ENCODE assay signal across 15 cellular contexts in the genomic region with DNA sequence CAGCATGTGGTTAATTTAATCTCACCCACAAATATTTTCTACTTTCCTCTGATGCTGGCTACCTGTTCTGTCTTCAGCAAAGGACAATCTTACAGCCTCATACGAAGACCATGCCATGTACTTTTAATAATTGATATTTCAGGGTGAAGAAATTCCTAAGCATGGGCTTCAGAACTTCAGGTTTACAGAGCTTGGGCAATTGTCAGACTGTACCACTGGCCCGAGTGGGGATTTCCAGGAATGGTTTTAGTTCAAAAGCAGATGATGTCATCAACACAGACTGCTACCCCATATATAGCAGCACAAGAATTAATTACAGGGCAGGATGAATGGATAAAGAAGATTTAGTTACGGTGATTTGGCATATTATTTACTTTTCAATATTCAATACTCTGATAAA.
DNase-seq lines count a peak whose midpoint lies in the region; ATAC-seq and TF ChIP-seq lines count a peak whose summit lies in the region.
"Had no signal": no experiment of that assay in that cellular context is flagged by ENCODE, and none has a peak within 500 bp of the region (broad histone marks: within the 10 kb centered on the region; RNA-seq: fewer than 3 reads in every experiment).

No MANE protein-coding gene starts in this region.

- DNase-seq in stimulated activated naive CD8-positive, alpha-beta T cell treated with anti-CD3 and anti-CD28 coated beads, Interleukin-15, amount 100 ng/mL, for 72 hours = no peak
- no peak for DNase-seq in stimulated activated naive CD8-positive, alpha-beta T cell treated with anti-CD3 and anti-CD28 coated beads, Interleukin-15, Interleukin-2, amounts not matched to agents 100 U/mL and 50 U/mL, for 24 hours
- no peak for DNase-seq in body of pancreas
- no peak for DNase-seq in activated CD8-positive, alpha-beta memory T cell treated with anti-CD3 and anti-CD28 coated beads, Interleukin-2, amount 50 U/mL, for 4 hours
- no peak for DNase-seq in nucleus accumbens (lab: John Stamatoyannopoulos, UW)
- DNase-seq in globus pallidus (ENCODE audit: low spot score) = no peak
- no peak for DNase-seq in BE2C
- DNase-seq: activated CD4-positive, CD25-positive, alpha-beta regulatory T cell; activated T-cell treated with anti-CD3 and anti-CD28 coated beads, Interleukin-2, amount 50 U/mL, for 1 hour; lower lobe of right lung; NCI-H82; ovary had no signal

- H3K4me1 Mint-ChIP-seq in stimulated activated naive CD8-positive, alpha-beta T cell treated with anti-CD3 and anti-CD28 coated beads, Interleukin-15, amount 100 ng/mL, for 72 hours = peaks cover 75% of the 10 kb centered on the region

- H3K4me1 ChIP-seq in body of pancreas (peaks cover 5% of the 10 kb centered on the region), BE2C (peaks cover 11% of the 10 kb centered on the region)

- no peak overlapping the region for H3K27ac ChIP-seq in body of pancreas
- H3K27ac ChIP-seq: hepatocyte, lower lobe of right lung, ovary, SJSA1 had no signal

- H3K36me3 ChIP-seq in body of pancreas (replicated peaks in 1 of 2; ENCODE audit: insufficient read depth in 1 of 2, low read depth in 2 of 2) (no peaks in the 10 kb centered on the region), BE2C (no peaks in the 10 kb centered on the region)
- H3K36me3 ChIP-seq: lower lobe of right lung, ovary, SJSA1 had no signal

- 67 to 80% methylated on average over 3 of the region's 3 CpGs for WGBS in body of pancreas, 2 donors

- H3K9me3 ChIP-seq in body of pancreas = no peaks in the 10 kb centered on the region
- H3K9me3 ChIP-seq in BE2C = no peaks in the 10 kb centered on the region
- H3K9me3 ChIP-seq: lower lobe of right lung, ovary, SJSA1 had no signal

- no peaks in the 10 kb centered on the region for H3K27me3 Mint-ChIP-seq in stimulated activated naive CD8-positive, alpha-beta T cell treated with anti-CD3 and anti-CD28 coated beads, Interleukin-15, amount 100 ng/mL, for 72 hours

- no peaks in the 10 kb centered on the region for H3K27me3 ChIP-seq in body of pancreas
- no peaks in the 10 kb centered on the region for H3K27me3 ChIP-seq in BE2C
- H3K27me3 ChIP-seq: hepatocyte, ovary, SJSA1 had no signal

- TF ChIP-seq POLR2A in body of pancreas (IDR thresholded peaks at IDR 0.05) = no peak

- TF ChIP-seq CTCF in body of pancreas (IDR thresholded peaks at IDR 0.05) (no peak), BE2C (IDR thresholded peaks at IDR 0.05; ENCODE audit: low read depth, low read length) (no peak)

- H3K27ac Mint-ChIP-seq in stimulated activated naive CD8-positive, alpha-beta T cell treated with anti-CD3 and anti-CD28 coated beads, Interleukin-15, amount 100 ng/mL, for 72 hours = no peak overlapping the region

- H3K4me3 Mint-ChIP-seq in stimulated activated naive CD8-positive, alpha-beta T cell treated with anti-CD3 and anti-CD28 coated beads, Interleukin-15, amount 100 ng/mL, for 72 hours = peak overlapping the region; percentile 26 to 70

- peak; percentile 64 for ATAC-seq in stimulated activated naive CD8-positive, alpha-beta T cell treated with anti-CD3 and anti-CD28 coated beads, Interleukin-15, amount 100 ng/mL, for 72 hours
- no peak for ATAC-seq in stimulated activated naive CD8-positive, alpha-beta T cell treated with anti-CD3 and anti-CD28 coated beads, Interleukin-15, Interleukin-2, amounts not matched to agents 100 U/mL and 50 U/mL, for 24 hours
- peak; percentile 33 for ATAC-seq in HG02884 (IDR thresholded peaks at IDR 0.05; ENCODE audit: unreplicated experiment)
- peak; percentile 47 for ATAC-seq in body of pancreas
- ATAC-seq: lower lobe of right lung had no signal

- intact Hi-C loops in body of pancreas (cut with DNase I) = no loop called here

- H3K4me3 ChIP-seq in body of pancreas (no peak overlapping the region), BE2C (ENCODE audit: low read depth, low read length) (no peak overlapping the region)
- H3K4me3 ChIP-seq: hepatocyte, lower lobe of right lung, ovary, SJSA1 had no signal

- peaks cover 0 to 7% of the 10 kb centered on the region in 2 donors for H3K9me3 Mint-ChIP-seq in stimulated activated naive CD8-positive, alpha-beta T cell treated with anti-CD3 and anti-CD28 coated beads, Interleukin-15, amount 100 ng/mL, for 72 hours
